Comparison of ENCODE assay signal across 9 cellular contexts in genomic region chr16:27690604-27691003, GRCh38.
DNase-seq lines count a peak whose midpoint lies in the region; ATAC-seq and TF ChIP-seq lines count a peak whose summit lies in the region.
"Had no signal": no experiment of that assay in that cellular context is flagged by ENCODE, and none has a peak within 500 bp of the region (broad histone marks: within the 10 kb centered on the region; RNA-seq: fewer than 3 reads in every experiment).

No MANE protein-coding gene starts in this region.

- TF ChIP-seq CTCF in astrocyte of the spinal cord (IDR thresholded peaks at IDR 0.05; ENCODE audit: low read depth, low read length) (peak; percentile 72), lung (IDR thresholded peaks at IDR 0.05; ENCODE audit: control extremely low read depth, extremely low read depth) (peak; percentile 8)

- no peak overlapping the region for H3K27ac ChIP-seq in lung (ENCODE audit: low read depth in 1 of 2, low read length in 1 of 2)

- WGBS in lung, 2 donors: 26 to 35% methylated on average over 3 of the region's 3 CpGs

- in situ Hi-C loops in astrocyte of the spinal cord (cut with HindIII; ENCODE audit: low sequenced_read_pairs): no loop called here

- H3K4me3 ChIP-seq in astrocyte of the spinal cord (ENCODE audit: low read depth, low read length): no peak overlapping the region
- H3K4me3 ChIP-seq in lung: no peak overlapping the region

- DNase-seq in SIG-M5 treated with dmso at 0.1 percent for 504 hours (lab: John Stamatoyannopoulos, UW; ENCODE audit: unreplicated experiment): peak; percentile 37
- DNase-seq in SIG-M5 (lab: John Stamatoyannopoulos, UW): no peak
- DNase-seq in M059J (ENCODE audit: low read depth): peak; percentile 33
- DNase-seq in astrocyte of the spinal cord (ENCODE audit: low read depth, low spot score): peak; percentile 29
- DNase-seq in lung (ENCODE audit: low spot score): no peak
- DNase-seq in NCI-H1048 (lab: John Stamatoyannopoulos, UW): no peak
- DNase-seq: naive B cell had no signal

- H3K36me3 ChIP-seq in lung (ENCODE audit: control insufficient read depth in 2 of 2, insufficient read depth in 2 of 2, low read length in 2 of 2): peaks cover 0 to 2% of the 10 kb centered on the region in 2 donors

- H3K27me3 ChIP-seq in lung (ENCODE audit: control insufficient read depth, insufficient read depth): no peaks in the 10 kb centered on the region

- ATAC-seq in lung (ENCODE audit: insufficient read depth, low FRiP score) (no peak), GM19324 (IDR thresholded peaks at IDR 0.05; ENCODE audit: low FRiP score, unreplicated experiment) (no peak), GM21825 (IDR thresholded peaks at IDR 0.05; ENCODE audit: unreplicated experiment) (no peak)

- peaks cover 1 to 4% of the 10 kb centered on the region in 2 donors for H3K4me1 ChIP-seq in lung (ENCODE audit: control insufficient read depth in 2 of 2, insufficient read depth in 2 of 2, low read length in 2 of 2)

- no peaks in the 10 kb centered on the region for H3K9me3 ChIP-seq in lung (ENCODE audit: control insufficient read depth in 2 of 2, insufficient read depth in 1 of 2, low read length in 1 of 2)

Comparison
In these comparisons a context has a peak if more than half of its experiments do, and no peak if none do; other contexts are left out.
1. DNase-seq: peak in SIG-M5 treated with dmso at 0.1 percent for 504 hours (single experiment), M059J (single experiment) and astrocyte of the spinal cord (single experiment); none in SIG-M5 (single experiment), lung (single experiment) and NCI-H1048 (single experiment).